12 cellular contexts compared by ENCODE assay signal in genomic region chr20:38586181-38586525, GRCh38. TPM values are rescaled to one million over a fixed set of nuclear protein-coding genes. Genes with fewer than 3 reads are reported as not detected.
"Had no signal": no experiment of that assay in that cellular context is flagged by ENCODE, and none has a peak within 500 bp of the region (broad histone marks: within the 10 kb centered on the region; RNA-seq: fewer than 3 reads in every experiment).

No MANE protein-coding gene starts in this region.

- H3K9ac ChIP-seq: GM23248 had no signal

- H3K9me3 Mint-ChIP-seq: HFFc6 had no signal

- H3K27ac ChIP-seq: GM23248, HL-60 had no signal

- DNase-seq: GM23248, GOT3, H7, HFFc6, IMR-90, KG1 had no signal

- H3K27ac Mint-ChIP-seq: HFFc6 had no signal

- ATAC-seq: HCT116 had no signal

- H3K4me1 ChIP-seq: HAP-1 had no signal

- H3K4me3 ChIP-seq: GM23248, HAP-1, K562 had no signal

- H3K4me3 Mint-ChIP-seq: HFFc6 had no signal

- H3K36me3 ChIP-seq: HAP-1 had no signal

RNA-seq across cellular contexts. Expression of gene ADIG, which starts 5.2 kb away (rescaled TPM):
- total RNA-seq: GM23248, H4, H7, HFFc6, HT1080, IMR-90, K562 had no signal
- polyA plus RNA-seq: GM23248, IMR-90, K562 had no signal

RNA-seq across cellular contexts. Expression of gene ARHGAP40, which starts 15.5 kb away (rescaled TPM):
- total RNA-seq: GM23248, H4, IMR-90, K562 had no signal
- polyA plus RNA-seq: GM23248, IMR-90, K562 had no signal
